ENCODE assay signal across 20 cellular contexts in genomic region chr1:226593541-226593940, GRCh38. TPM values are rescaled to one million over a fixed set of nuclear protein-coding genes. Genes with fewer than 3 reads are reported as not detected.
DNase-seq lines count a peak whose midpoint lies in the region; ATAC-seq and TF ChIP-seq lines count a peak whose summit lies in the region.
"Had no signal": no experiment of that assay in that cellular context is flagged by ENCODE, and none has a peak within 500 bp of the region (broad histone marks: within the 10 kb centered on the region; RNA-seq: fewer than 3 reads in every experiment).

No MANE protein-coding gene starts in this region.

- H2BK5ac ChIP-seq in neuronal stem cell (ENCODE audit: low read length) = no peak overlapping the region

- H3K36me3 ChIP-seq in HEK293 (ENCODE audit: control insufficient read depth in 2 of 2, insufficient read depth in 1 of 2, low read length in 2 of 2) (no peaks in the 10 kb centered on the region), neuronal stem cell (replicated peaks in 1 of 2; ENCODE audit: control insufficient read depth in 2 of 2, insufficient read depth in 2 of 2, low read length in 2 of 2) (no peaks in the 10 kb centered on the region)

- WGBS in neuronal stem cell (ENCODE audit: extremely low coverage in 2 of 2, insufficient read length in 2 of 2, insufficient replicate concordance in 1 of 2), 2 donors = no CpG with 5 or more reads among the region's 8 CpGs

- H3K27me3 ChIP-seq in neuronal stem cell (ENCODE audit: control insufficient read depth in 3 of 3, insufficient read depth in 3 of 3, low read depth in 1 of 3, low read length in 3 of 3) = peaks cover 0 to 19% (median 2%) of the 10 kb centered on the region in 3 experiments

- no peak overlapping the region for H3K9ac ChIP-seq in neuronal stem cell (ENCODE audit: low read depth, low read length, poor library complexity)

- no peak overlapping the region for H3K4me2 ChIP-seq in neuronal stem cell (ENCODE audit: insufficient read depth, low read length, poor library complexity, severe bottlenecking)
- H3K4me2 ChIP-seq: GM23338 had no signal

- no peak overlapping the region for H4K8ac ChIP-seq in neuronal stem cell (ENCODE audit: low read depth, low read length)

- no peak overlapping the region for H2BK12ac ChIP-seq in neuronal stem cell (ENCODE audit: low read length)

- POLR2A ChIA-PET in HEK293 (lab: Yijun Ruan, JAX) = no interaction called here

- H3K23ac ChIP-seq in neuronal stem cell (ENCODE audit: low read depth, low read length, poor library complexity) = no peak overlapping the region

- no peaks in the 10 kb centered on the region for H3K4me1 ChIP-seq in HEK293 (ENCODE audit: control insufficient read depth, insufficient read depth, low read length)
- peaks cover 0 to 4% of the 10 kb centered on the region in 2 donors for H3K4me1 ChIP-seq in neuronal stem cell (ENCODE audit: control insufficient read depth in 2 of 2, insufficient read depth in 1 of 2, low read depth in 1 of 2, low read length in 2 of 2)

- H3K14ac ChIP-seq in neuronal stem cell (ENCODE audit: low read length) = no peak overlapping the region

- H2AK5ac ChIP-seq in neuronal stem cell (ENCODE audit: low read depth, low read length) = no peak overlapping the region

- TF ChIP-seq CTCF in HEK293 (tag by site-specific recombination; IDR thresholded peaks at IDR 0.05) = no peak

- DNase-seq in NCI-H446 treated with DMSO at 0.1 percent for 48 hours (lab: John Stamatoyannopoulos, UW) (peak; percentile 32), cerebellum (ENCODE audit: low spot score) (peak; percentile 78), neuronal stem cell (ENCODE audit: low spot score) (no peak)
- DNase-seq: Calu3; CD4-positive, alpha-beta memory T cell; COR-L47; DND-41; GDM1; H9; HFFc6 had no signal

- no peaks in the 10 kb centered on the region for H3K79me1 ChIP-seq in neuronal stem cell (ENCODE audit: low read depth, low read length)

- H3K27ac ChIP-seq in HEK293 (ENCODE audit: extremely low read depth, low read depth, low read length) (no peak overlapping the region), neuronal stem cell (replicated peaks; ENCODE audit: low read length) (no peak overlapping the region)

- ATAC-seq in GM19395 (IDR thresholded peaks at IDR 0.05; ENCODE audit: unreplicated experiment) (no peak), GM21528 (IDR thresholded peaks at IDR 0.05; ENCODE audit: low FRiP score, unreplicated experiment) (no peak), GM18511 (IDR thresholded peaks at IDR 0.05; ENCODE audit: unreplicated experiment) (no peak)
- ATAC-seq: GM12878, GM23338, HCT116 had no signal

- no peak overlapping the region for H4K91ac ChIP-seq in neuronal stem cell (ENCODE audit: low read depth, low read length, poor library complexity)

- peak overlapping the region; percentile 12 for H3K18ac ChIP-seq in neuronal stem cell (ENCODE audit: low read length)

- no peak overlapping the region for H3K4me3 ChIP-seq in HEK293 (ENCODE audit: low read depth, low read length)
- H3K4me3 ChIP-seq in neuronal stem cell (ENCODE audit: low read length in 2 of 2) = peak overlapping the region in 1 of 2 donors; percentile 22
- H3K4me3 ChIP-seq: GM12878, GM23338 had no signal

- H2AFZ ChIP-seq in neuronal stem cell (ENCODE audit: low read length) = no peak overlapping the region
- H2AFZ ChIP-seq: GM23338 had no signal

- H2BK120ac ChIP-seq in neuronal stem cell (ENCODE audit: low read depth, low read length) = no peak overlapping the region

- CTCF ChIA-PET in HEK293 (lab: Yijun Ruan, JAX) = interaction anchor here (0.6 to 1.2 kb wide), 4 partner anchors 15 to 300 kb away, joined by 3 to 7 read pairs (median 6); no protein-coding TSS in a partner anchor

- no peaks in the 10 kb centered on the region for H3K9me3 ChIP-seq in HEK293 (ENCODE audit: control insufficient read depth, insufficient read depth, low read depth, low read length)
- peaks cover 0 to 2% of the 10 kb centered on the region in 2 donors for H3K9me3 ChIP-seq in neuronal stem cell (replicated peaks in 1 of 2; ENCODE audit: control insufficient read depth in 2 of 2, insufficient read depth in 1 of 2, low read depth in 1 of 2, low read length in 2 of 2)

- no peak overlapping the region for H3K4ac ChIP-seq in neuronal stem cell (ENCODE audit: low read length)

- H2BK15ac ChIP-seq in neuronal stem cell (ENCODE audit: low read length) = no peak overlapping the region

TF ChIP-seq in HEK293, 187 proteins besides CTCF, POLR2A, EP300 and RAD21:
- TF ChIP-seq ZNF654 (tag by site-specific recombination; IDR thresholded peaks at IDR 0.05; ENCODE audit: low read depth) (no peak), ZNF48 (tag by site-specific recombination; IDR thresholded peaks at IDR 0.05) (no peak), ZNF610 (tag by site-specific recombination; IDR thresholded peaks at IDR 0.05; ENCODE audit: borderline replicate concordance) (no peak), ZNF660 (tag by site-specific recombination; IDR thresholded peaks at IDR 0.05) (no peak), ZIC2 (tag by site-specific recombination; IDR thresholded peaks at IDR 0.05) (peak; percentile 60)
- TF ChIP-seq, protein P1, sequence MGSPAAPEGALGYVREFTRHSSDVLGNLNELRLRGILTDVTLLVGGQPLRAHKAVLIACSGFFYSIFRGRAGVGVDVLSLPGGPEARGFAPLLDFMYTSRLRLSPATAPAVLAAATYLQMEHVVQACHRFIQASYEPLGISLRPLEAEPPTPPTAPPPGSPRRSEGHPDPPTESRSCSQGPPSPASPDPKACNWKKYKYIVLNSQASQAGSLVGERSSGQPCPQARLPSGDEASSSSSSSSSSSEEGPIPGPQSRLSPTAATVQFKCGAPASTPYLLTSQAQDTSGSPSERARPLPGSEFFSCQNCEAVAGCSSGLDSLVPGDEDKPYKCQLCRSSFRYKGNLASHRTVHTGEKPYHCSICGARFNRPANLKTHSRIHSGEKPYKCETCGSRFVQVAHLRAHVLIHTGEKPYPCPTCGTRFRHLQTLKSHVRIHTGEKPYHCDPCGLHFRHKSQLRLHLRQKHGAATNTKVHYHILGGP (tag by site-specific recombination; IDR thresholded peaks at IDR 0.05) = no peak
TF ChIP-seq in HEK293: peak in this region for 1.

RNA-seq across cellular contexts. Expression of gene STUM, which starts 45.0 kb away (rescaled TPM):
- 24.0 TPM for total RNA-seq in cerebellum
- 0.25 TPM for polyA plus RNA-seq in neuronal stem cell (2013, experiment 1 of 2)
- 0.28 TPM for polyA plus RNA-seq in neuronal stem cell (2013, experiment 2 of 2)
- total RNA-seq: A172; Calu3; CD4-positive, alpha-beta memory T cell; H4; HFFc6 had no signal
- polyA plus RNA-seq: BJ had no signal
